8 cellular contexts compared by ENCODE assay signal in genomic region chrX:121579016-121579760, GRCh38.
DNase-seq lines count a peak whose midpoint lies in the region; ATAC-seq and TF ChIP-seq lines count a peak whose summit lies in the region.

No MANE protein-coding gene starts in this region.

- ATAC-seq in HG03442 (IDR thresholded peaks at IDR 0.05; ENCODE audit: unreplicated experiment) (peak; percentile 72), HG02588 (IDR thresholded peaks at IDR 0.05; ENCODE audit: unreplicated experiment) (no peak)
- no peak for ATAC-seq in activated CD4-positive, CD25-positive, alpha-beta regulatory T cell treated with anti-CD3 and anti-CD28 coated beads, Interleukin-2, amount 50 U/mL, for 24 hours

- H3K27ac Mint-ChIP-seq in activated T-helper 1 cell treated with anti-CD3 and anti-CD28 coated beads, Interleukin-12 subunit alpha, Interleukin-12 subunit beta, Interleukin-2, Interleukin-4 antibody, amounts not matched to agents 30 ng/mL and 10 ng/mL and 1 ng/mL, durations not matched to agents 14 hours and 24 hours and 36 hours = peak overlapping the region; percentile 61

- TF ChIP-seq CTCF in GM13977 (IDR thresholded peaks at IDR 0.05; ENCODE audit: extremely low read depth, insufficient read depth, missing control alignments) = peak; percentile 52

- DNase-seq in AML-193 (lab: John Stamatoyannopoulos, UW) = peak; percentile 1 to 11
- peak; percentile 3 for DNase-seq in GM13977 (ENCODE audit: low spot score)
- no peak for DNase-seq in activated T-helper 1 cell treated with anti-CD3 and anti-CD28 coated beads, Interleukin-12 subunit alpha, Interleukin-12 subunit beta, Interleukin-2, Interleukin-4 antibody, amounts not matched to agents 30 ng/mL and 10 ng/mL and 1 ng/mL, durations not matched to agents 14 hours and 24 hours and 36 hours (ENCODE audit: low spot score)
- peak; percentile 36 for DNase-seq in medulla oblongata (ENCODE audit: extremely low spot score)
- no peak for DNase-seq in GM19238 (ENCODE audit: insufficient read length, low spot score)

- no peak overlapping the region for H3K4me3 Mint-ChIP-seq in activated T-helper 1 cell treated with anti-CD3 and anti-CD28 coated beads, Interleukin-12 subunit alpha, Interleukin-12 subunit beta, Interleukin-2, Interleukin-4 antibody, amounts not matched to agents 30 ng/mL and 10 ng/mL and 1 ng/mL, durations not matched to agents 14 hours and 24 hours and 36 hours

- intact Hi-C loops in activated T-helper 1 cell treated with anti-CD3 and anti-CD28 coated beads, Interleukin-12 subunit alpha, Interleukin-12 subunit beta, Interleukin-2, Interleukin-4 antibody, amounts not matched to agents 30 ng/mL and 10 ng/mL and 1 ng/mL, durations not matched to agents 14 hours and 24 hours and 36 hours (cut with micrococcal nuclease) = loop anchor here (1.0 to 10.0 kb wide), 4 partner anchors 271 to 1084 kb away; no protein-coding TSS in a partner anchor

- no peaks in the 10 kb centered on the region for H3K4me1 Mint-ChIP-seq in activated T-helper 1 cell treated with anti-CD3 and anti-CD28 coated beads, Interleukin-12 subunit alpha, Interleukin-12 subunit beta, Interleukin-2, Interleukin-4 antibody, amounts not matched to agents 30 ng/mL and 10 ng/mL and 1 ng/mL, durations not matched to agents 14 hours and 24 hours and 36 hours (ENCODE audit: low read depth)

- in situ Hi-C loops in GM13977 (cut with MboI; ENCODE audit: low pct_unique_long_range_greater_than_20kb, low sequenced_read_pairs, unreplicated experiment) = no loop called here

- H3K36me3 Mint-ChIP-seq in activated T-helper 1 cell treated with anti-CD3 and anti-CD28 coated beads, Interleukin-12 subunit alpha, Interleukin-12 subunit beta, Interleukin-2, Interleukin-4 antibody, amounts not matched to agents 30 ng/mL and 10 ng/mL and 1 ng/mL, durations not matched to agents 14 hours and 24 hours and 36 hours (ENCODE audit: low read depth) = no peaks in the 10 kb centered on the region

- H3K9me3 Mint-ChIP-seq in activated T-helper 1 cell treated with anti-CD3 and anti-CD28 coated beads, Interleukin-12 subunit alpha, Interleukin-12 subunit beta, Interleukin-2, Interleukin-4 antibody, amounts not matched to agents 30 ng/mL and 10 ng/mL and 1 ng/mL, durations not matched to agents 14 hours and 24 hours and 36 hours = no peaks in the 10 kb centered on the region

- H3K27me3 Mint-ChIP-seq in activated T-helper 1 cell treated with anti-CD3 and anti-CD28 coated beads, Interleukin-12 subunit alpha, Interleukin-12 subunit beta, Interleukin-2, Interleukin-4 antibody, amounts not matched to agents 30 ng/mL and 10 ng/mL and 1 ng/mL, durations not matched to agents 14 hours and 24 hours and 36 hours (ENCODE audit: insufficient read depth) = no peaks in the 10 kb centered on the region

Comparison
In these comparisons a context has a peak if more than half of its experiments do, and no peak if none do; other contexts are left out.
1. DNase-seq: peak in AML-193 (2 of 2), GM13977 (single experiment) and medulla oblongata (single experiment); none in activated T-helper 1 cell treated with anti-CD3 and anti-CD28 coated beads, Interleukin-12 subunit alpha, Interleukin-12 subunit beta, Interleukin-2, Interleukin-4 antibody, amounts not matched to agents 30 ng/mL and 10 ng/mL and 1 ng/mL, durations not matched to agents 14 hours and 24 hours and 36 hours (single experiment) and GM19238 (single experiment).